Comparison of ENCODE assay signal across 8 cellular contexts in genomic region chr9:112041536-112042243, GRCh38.
DNase-seq lines count a peak whose midpoint lies in the region; ATAC-seq and TF ChIP-seq lines count a peak whose summit lies in the region.

No MANE protein-coding gene starts in this region.

- peak; percentile 38 for TF ChIP-seq RAD21 in IMR-90 (IDR thresholded peaks at IDR 0.05; ENCODE audit: low read length)

- peak overlapping the region; percentile 100 for H2BK120ac ChIP-seq in IMR-90 (ENCODE audit: low read depth, low read length)

- peak overlapping the region; percentile 93 for H3K27ac ChIP-seq in IMR-90 (ENCODE audit: insufficient read depth, low read length)

- H4K20me1 ChIP-seq in IMR-90 (ENCODE audit: insufficient read depth, low read length), result no peaks in the 10 kb centered on the region

- H4K5ac ChIP-seq in IMR-90 (ENCODE audit: low read depth, low read length), result peak overlapping the region; percentile 99

- POLR2A ChIA-PET in IMR-90 (lab: Charles Lee; ENCODE audit: unreplicated experiment), result interaction anchor here (0.6 to 1.1 kb wide), 4 partner anchors 20 to 250 kb away, joined by 3 to 7 read pairs (median 4); no protein-coding TSS in a partner anchor

- H3K23ac ChIP-seq in IMR-90 (ENCODE audit: low read depth, low read length), result peak overlapping the region; percentile 98

- no peaks in the 10 kb centered on the region for H3K9me3 ChIP-seq in IMR-90 (ENCODE audit: control insufficient read depth, insufficient read depth, low read length)
- H3K9me3 ChIP-seq in T-helper 17 cell (ENCODE audit: control insufficient read depth, low read length, poor library complexity, severe bottlenecking), result no peaks in the 10 kb centered on the region

- H3K14ac ChIP-seq in IMR-90 (replicated peaks; ENCODE audit: low read depth, low read length), result peak overlapping the region; percentile 98

- H3K27ac Mint-ChIP-seq in T-helper 17 cell, result no peak overlapping the region

- H2AK5ac ChIP-seq in IMR-90 (ENCODE audit: low read depth, low read length), result peak overlapping the region; percentile 99

- BruUV-seq in IMR-90 (replicated peaks; lab: Mats Ljungman, UMichigan), result no TSS peak

- no peaks in the 10 kb centered on the region for H3K27me3 Mint-ChIP-seq in T-helper 17 cell

- peak overlapping the region; percentile 93 for H3K56ac ChIP-seq in IMR-90 (ENCODE audit: extremely low read depth, insufficient read depth, low read length)

- ATAC-seq in IMR-90 (ENCODE audit: low read depth) (peak; percentile 81), T-helper 17 cell (no peak), GM18517 (IDR thresholded peaks at IDR 0.05; ENCODE audit: unreplicated experiment) (no peak)

- peaks cover 13 to 33% of the 10 kb centered on the region in 2 experiments for H3K79me1 ChIP-seq in IMR-90 (ENCODE audit: low read depth in 1 of 2, low read length in 2 of 2)

- intact Hi-C loops in IMR-90 (cut with micrococcal nuclease), result loop anchor here (1.0 kb wide), 1 partner anchor 33 kb away; no protein-coding TSS in a partner anchor

- peak overlapping the region; percentile 72 to 98 for H4K8ac ChIP-seq in IMR-90 (ENCODE audit: low read depth in 2 of 2, low read length in 2 of 2)

- H2BK5ac ChIP-seq in IMR-90 (ENCODE audit: low read depth, low read length, poor library complexity, severe bottlenecking), result peak overlapping the region; percentile 100

- WGBS in IMR-90 (ENCODE audit: extremely low coverage in 2 of 2, insufficient read length in 1 of 2), 2 experiments, result no CpG with 5 or more reads among the region's 8 CpGs

- H3K9ac ChIP-seq in IMR-90 (ENCODE audit: low read depth, low read length), result 0 out of 2 replicates have a peak overlapping the region, but pooled peaks have one; percentile 13

- no peak for TF ChIP-seq CTCF in IMR-90 (conservative IDR thresholded peaks at IDR 0.05; ENCODE audit: low read depth, low read length)

- H3K4ac ChIP-seq in IMR-90 (ENCODE audit: low read depth, low read length), result peak overlapping the region; percentile 100

- peaks cover 35% of the 10 kb centered on the region for H3K4me1 ChIP-seq in IMR-90 (ENCODE audit: control insufficient read depth, insufficient read depth, low read length)

- H3K36me3 Mint-ChIP-seq in T-helper 17 cell (ENCODE audit: low read depth), result peaks cover 5% of the 10 kb centered on the region

- DNase-seq in AG08396 (ENCODE audit: low spot score) (peak; percentile 85), IMR-90 (peak; percentile 100), ecto neural progenitor cell (ENCODE audit: low spot score) (peak; percentile 53), lung microvascular endothelial cell (ENCODE audit: low read depth in 2 of 2) (peak; percentile 74 to 97), T-helper 17 cell (no peak), DMS79 (lab: John Stamatoyannopoulos, UW) (no peak), cortex of kidney (lab: John Stamatoyannopoulos, UW) (no peak)

- in situ Hi-C loops in IMR-90 (cut with MboI; ENCODE audit: low sequenced_read_pairs), result no loop called here

- H3K4me2 ChIP-seq in IMR-90 (ENCODE audit: low read depth, low read length), result no peak overlapping the region; the same call in 1 of the 2 replicates

- peak overlapping the region; percentile 81 for H2AFZ ChIP-seq in IMR-90 (replicated peaks; ENCODE audit: low read length, poor library complexity)

- peak overlapping the region; percentile 92 for H3K18ac ChIP-seq in IMR-90 (ENCODE audit: low read depth, low read length)

- no peak for TF ChIP-seq POLR2A in IMR-90 (IDR thresholded peaks at IDR 0.05; ENCODE audit: low read depth, low read length)

- H4K91ac ChIP-seq in IMR-90 (ENCODE audit: insufficient read depth, low read depth, low read length), result peak overlapping the region; percentile 100

- H3K4me3 Mint-ChIP-seq in T-helper 17 cell, result no peak overlapping the region

- no peaks in the 10 kb centered on the region for H3K36me3 ChIP-seq in IMR-90 (ENCODE audit: control insufficient read depth, insufficient read depth, low read length)

- dilution Hi-C loops in IMR-90 (cut with HindIII; ENCODE audit: low sequenced_read_pairs, unreplicated experiment), result no loop called here

- H3K27me3 ChIP-seq in IMR-90 (ENCODE audit: control insufficient read depth, insufficient read depth, low read length), result no peaks in the 10 kb centered on the region

- H2BK20ac ChIP-seq in IMR-90 (ENCODE audit: low read depth, low read length), result peak overlapping the region; percentile 100

- peaks cover 22% of the 10 kb centered on the region for H3K9me1 ChIP-seq in IMR-90 (ENCODE audit: insufficient read depth, low read length)

- peak overlapping the region; percentile 94 for H2BK15ac ChIP-seq in IMR-90 (ENCODE audit: low read depth, low read length)

- peaks cover 26% of the 10 kb centered on the region for H3K4me1 Mint-ChIP-seq in T-helper 17 cell

- H2AK9ac ChIP-seq in IMR-90 (replicated peaks; ENCODE audit: low read depth, low read length, poor library complexity), result peak overlapping the region; percentile 98

- H3K4me3 ChIP-seq in IMR-90 (ENCODE audit: insufficient read depth, low read depth, low read length), result no peak overlapping the region

- CTCF ChIA-PET in IMR-90 (lab: Yijun Ruan, JAX), result interaction anchor here (0.6 to 1.0 kb wide), 3 partner anchors 14 to 282 kb away, joined by 3 read pairs; no protein-coding TSS in a partner anchor

TF ChIP-seq in IMR-90, 13 proteins besides CTCF, POLR2A, EP300 and RAD21:
- TF ChIP-seq BHLHE40 (IDR thresholded peaks at IDR 0.05; ENCODE audit: low read depth, low read length), result peak; percentile 82
- peak; percentile 98 for TF ChIP-seq RCOR1 (IDR thresholded peaks at IDR 0.05; ENCODE audit: insufficient replicate concordance, low read length)
- TF ChIP-seq MAFK (IDR thresholded peaks at IDR 0.05; ENCODE audit: low read depth, low read length), result peak; percentile 57
- TF ChIP-seq CEBPB (IDR thresholded peaks at IDR 0.05; ENCODE audit: low read depth, low read length), result peak; percentile 34
- peak; percentile 90; the same call in 1 of the 2 replicates for TF ChIP-seq MAZ (IDR thresholded peaks at IDR 0.05; ENCODE audit: borderline replicate concordance, low read depth, low read length)
- peak; percentile 14; the same call in 1 of the 2 replicates for TF ChIP-seq MXI1 (IDR thresholded peaks at IDR 0.05; ENCODE audit: borderline replicate concordance, low read depth, low read length)
- peak; percentile 89 for TF ChIP-seq FOS (IDR thresholded peaks at IDR 0.05; ENCODE audit: low read depth, low read length)
- TF ChIP-seq SMC3 (IDR thresholded peaks at IDR 0.05; ENCODE audit: low read depth, low read length), result peak; percentile 6; the same call in 1 of the 2 replicates
- TF ChIP-seq ELK1 (IDR thresholded peaks at IDR 0.05; ENCODE audit: borderline replicate concordance, low read depth, low read length), result no peak
- peak; percentile 75; the same call in 1 of the 2 replicates for TF ChIP-seq CHD1 (IDR thresholded peaks at IDR 0.05; ENCODE audit: low read depth, low read length)
- TF ChIP-seq NFE2L2 (IDR thresholded peaks at IDR 0.05; ENCODE audit: low read depth, low read length), result peak; percentile 44; the same call in 1 of the 2 replicates
- no peak; the same call in 1 of the 2 replicates for TF ChIP-seq USF2 (IDR thresholded peaks at IDR 0.05; ENCODE audit: low read depth, low read length)
- no peak for TF ChIP-seq RFX5 (IDR thresholded peaks at IDR 0.05; ENCODE audit: low read depth, low read length)
TF ChIP-seq in IMR-90: peak in this region for 10.

Comparison
In these comparisons a context has a peak if more than half of its experiments do, and no peak if none do; other contexts are left out.
1. DNase-seq: peak in AG08396 (single experiment), IMR-90 (single experiment), ecto neural progenitor cell (single experiment) and lung microvascular endothelial cell (2 of 2); none in T-helper 17 cell (0 of 3), DMS79 (single experiment) and cortex of kidney (single experiment).